In the genomic region with DNA sequence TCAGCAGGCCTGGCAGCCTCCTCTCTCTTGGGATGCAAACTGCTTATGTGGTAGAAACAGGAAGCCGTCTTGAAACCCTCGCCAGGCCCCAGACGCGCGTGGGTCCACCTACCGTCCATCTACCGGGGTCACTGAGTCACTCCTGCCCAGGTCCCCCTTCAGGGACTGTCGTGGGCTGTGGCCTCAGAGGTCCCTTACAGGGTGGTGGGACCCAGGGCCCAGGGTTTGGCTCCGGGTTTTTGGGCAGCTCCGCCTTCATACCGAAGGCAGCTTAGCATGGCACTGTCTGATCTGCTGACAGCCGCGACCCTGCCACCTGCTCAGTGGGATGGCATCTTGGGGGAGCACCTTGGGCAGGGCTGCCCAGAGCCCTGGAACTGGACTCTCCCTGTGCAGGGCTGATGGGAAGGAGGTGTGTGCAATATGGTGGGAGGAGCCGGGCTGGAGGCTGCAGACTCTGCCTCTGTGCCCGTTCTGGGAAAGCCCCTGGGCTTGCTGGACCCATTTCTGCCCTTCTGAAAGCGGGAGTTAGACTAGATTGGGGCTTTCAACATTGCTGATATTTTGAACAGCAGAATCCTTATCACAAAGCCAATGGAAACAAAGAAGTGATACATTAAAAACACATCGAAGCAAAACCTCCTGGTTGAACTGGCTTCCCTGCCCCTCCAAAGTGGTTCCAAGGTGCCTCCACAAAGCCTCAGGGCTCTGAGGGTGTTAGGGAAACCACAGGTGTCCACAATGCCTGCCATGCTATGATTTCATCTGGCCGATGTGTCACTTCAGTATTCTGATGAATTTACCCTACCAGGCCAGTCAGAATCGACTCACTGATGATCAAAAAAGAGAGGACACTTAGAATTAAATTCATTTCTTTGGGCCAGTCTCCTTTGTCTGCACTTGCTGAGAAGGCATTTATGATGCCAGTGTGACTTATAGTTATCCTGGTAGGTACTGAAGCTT, we compare ENCODE assay signal across 19 cellular contexts.
"Had no signal": no experiment of that assay in that cellular context is flagged by ENCODE, and none has a peak within 500 bp of the region (broad histone marks: within the 10 kb centered on the region; RNA-seq: fewer than 3 reads in every experiment).

No MANE protein-coding gene starts in this region.

- H3K4me3 Mint-ChIP-seq: activated CD8-positive, alpha-beta T cell treated with anti-CD3 and anti-CD28 coated beads for 36 hours; activated T-cell treated with anti-CD3 and anti-CD28 coated beads, Interleukin-2, amount 50 U/mL, for 72 hours; central memory CD8-positive, alpha-beta T cell had no signal

- ATAC-seq: activated CD4-positive, CD25-positive, alpha-beta regulatory T cell treated with anti-CD3 and anti-CD28 coated beads, Interleukin-2, amount 50 U/mL, for 24 hours; activated CD8-positive, alpha-beta T cell treated with anti-CD3 and anti-CD28 coated beads for 36 hours; body of pancreas had no signal

- H3K4me1 Mint-ChIP-seq: central memory CD8-positive, alpha-beta T cell had no signal

- H3K4me2 ChIP-seq: SK-N-SH had no signal

- H3K9ac ChIP-seq: SK-N-SH had no signal

- H3K27me3 ChIP-seq: ascending aorta, body of pancreas had no signal

- H3K36me3 ChIP-seq: ascending aorta had no signal

- H3K4me1 ChIP-seq: ascending aorta, body of pancreas had no signal

- H3K4me3 ChIP-seq: ascending aorta, body of pancreas had no signal

- H3K9me3 ChIP-seq: ascending aorta, body of pancreas, SK-N-SH had no signal

- H3K27ac ChIP-seq: ascending aorta, body of pancreas had no signal

- DNase-seq: activated CD4-positive, alpha-beta T cell treated with anti-CD3 and anti-CD28 coated beads for 4 hours; activated CD8-positive, alpha-beta memory T cell treated with anti-CD3 and anti-CD28 coated beads, Interleukin-2, amount 50 U/mL, for 4 hours; activated CD8-positive, alpha-beta T cell treated with anti-CD3 and anti-CD28 coated beads for 36 hours; activated naive CD4-positive, alpha-beta T cell treated with anti-CD3 and anti-CD28 coated beads, Interleukin-2, amount 50 U/mL, for 16 hours; activated T-cell treated with anti-CD3 and anti-CD28 coated beads, Interleukin-2, amount 50 U/mL, for 72 hours; body of pancreas; NCI-H1105 treated with DMSO at 0.1 percent for 48 hours; NCI-H1436 treated with DMSO at 0.1 percent for 48 hours; NCI-H187; NCI-H2081; NCI-H2171; NCI-H226; NCI-H526; NCI-H774; SK-N-SH; T-helper 1 cell had no signal

- H3K27ac Mint-ChIP-seq: activated CD8-positive, alpha-beta T cell treated with anti-CD3 and anti-CD28 coated beads for 36 hours; activated T-cell treated with anti-CD3 and anti-CD28 coated beads, Interleukin-2, amount 50 U/mL, for 72 hours had no signal
